ENCODE assay signal across 13 cellular contexts in the genomic region with DNA sequence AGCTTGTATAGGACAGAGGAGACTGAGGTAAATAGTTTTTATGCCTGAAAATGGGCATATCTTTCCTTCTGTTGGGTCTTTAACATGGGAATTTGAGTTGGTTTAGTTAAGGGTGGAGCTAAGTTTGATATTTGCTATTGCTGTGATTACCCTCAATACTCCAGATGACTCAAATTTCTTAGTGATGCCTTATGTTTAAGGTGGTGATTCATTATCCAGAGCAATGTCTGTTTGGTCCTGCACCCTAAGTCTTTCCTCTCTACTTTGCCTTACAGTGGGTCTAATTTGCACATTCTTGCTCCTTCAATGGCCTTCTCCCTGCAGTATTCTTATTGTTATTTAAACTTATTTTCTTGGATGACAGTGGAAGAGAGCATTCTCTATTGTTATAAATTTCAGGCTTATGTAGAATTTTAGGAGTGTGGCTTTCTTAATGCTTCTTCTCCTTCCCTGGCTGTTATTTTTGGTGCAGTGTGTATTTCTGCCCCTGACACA.
"Had no signal": no experiment of that assay in that cellular context is flagged by ENCODE, and none has a peak within 500 bp of the region (broad histone marks: within the 10 kb centered on the region; RNA-seq: fewer than 3 reads in every experiment).

No MANE protein-coding gene starts in this region.

- DNase-seq: activated CD4-positive, alpha-beta memory T cell treated with anti-CD3 and anti-CD28 coated beads, Interleukin-2, amount 10 ng/mL, durations not matched to agents 7 days and 5 days; activated CD4-positive, alpha-beta T cell treated with anti-CD3 and anti-CD28 coated beads for 48 hours; activated naive CD4-positive, alpha-beta T cell treated with anti-CD3 and anti-CD28 coated beads for 36 hours; activated T-cell treated with anti-CD3 and anti-CD28 coated beads, Interleukin-2, amount 50 U/mL, for 4 hours; aorta; cerebellar nuclear complex; cortex of kidney; left ventricle myocardium inferior; nephron progenitor cell; retina; stimulated activated CD8-positive, alpha-beta memory T cell treated with anti-CD3 and anti-CD28 coated beads, Interleukin-4, amount 100 ng/mL, for 48 hours; stimulated activated naive CD4-positive, alpha-beta T cell had no signal

- H3K4me3 ChIP-seq: left ventricle myocardium inferior had no signal

- H3K4me1 ChIP-seq: left ventricle myocardium inferior had no signal

- H3K36me3 ChIP-seq: left ventricle myocardium inferior had no signal

- H3K27ac ChIP-seq: left ventricle myocardium inferior had no signal

- ATAC-seq: activated T-cell treated with anti-CD3 and anti-CD28 coated beads, Interleukin-2, amount 50 U/mL, for 4 hours; esophagus mucosa had no signal
